ENCODE assay signal across 1 cellular context in the genomic region with DNA sequence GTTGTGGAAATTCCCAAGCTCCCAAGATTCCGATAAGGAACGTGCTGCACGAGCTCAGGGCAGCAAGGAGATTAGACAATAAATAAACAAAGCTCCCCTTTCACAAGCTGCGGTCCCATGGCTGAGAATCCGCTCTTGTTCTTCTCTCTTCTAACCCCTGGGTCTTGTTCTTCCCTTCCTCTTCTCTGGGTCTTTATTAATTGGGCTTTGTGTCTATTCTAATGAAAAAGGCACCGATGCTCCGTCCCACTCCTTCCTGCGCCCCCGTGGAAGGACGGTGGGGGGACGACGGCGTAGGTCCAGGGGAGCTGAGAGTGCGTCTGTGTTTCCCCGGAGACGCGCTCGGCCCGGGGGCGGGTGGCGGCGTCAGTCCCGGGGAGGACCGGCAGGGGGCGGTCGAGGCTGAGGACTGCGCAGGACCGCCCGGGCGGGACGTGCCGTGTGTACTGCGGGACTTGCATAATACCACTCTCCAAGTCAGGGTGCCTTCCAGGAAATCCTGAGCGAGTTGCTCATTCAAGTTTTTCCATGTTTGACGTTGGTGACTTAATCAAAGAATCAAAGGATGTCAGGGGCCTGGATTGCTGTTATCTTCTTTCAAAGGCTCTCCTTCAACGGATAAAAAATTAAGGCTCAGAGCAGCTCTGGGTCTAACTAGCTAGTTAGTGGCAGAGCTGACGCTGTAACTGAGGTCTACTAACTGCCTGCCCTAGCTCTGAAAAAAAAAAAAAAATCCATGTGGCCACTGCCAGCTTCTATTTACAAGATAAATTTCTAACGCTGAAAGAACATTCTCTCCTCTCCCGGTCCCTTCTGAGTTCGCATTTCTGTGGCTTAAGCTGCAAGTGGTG.
A peak's percentile ranks its signal among the peaks of the same experiment; 100 is the strongest.
TF ChIP-seq lines count a peak whose summit lies in the region.

No MANE protein-coding gene starts in this region.

TF ChIP-seq in K562, 482 proteins besides CTCF, POLR2A, EP300 and RAD21 (continued from another document and continues in another):
- TF ChIP-seq, protein P1, sequence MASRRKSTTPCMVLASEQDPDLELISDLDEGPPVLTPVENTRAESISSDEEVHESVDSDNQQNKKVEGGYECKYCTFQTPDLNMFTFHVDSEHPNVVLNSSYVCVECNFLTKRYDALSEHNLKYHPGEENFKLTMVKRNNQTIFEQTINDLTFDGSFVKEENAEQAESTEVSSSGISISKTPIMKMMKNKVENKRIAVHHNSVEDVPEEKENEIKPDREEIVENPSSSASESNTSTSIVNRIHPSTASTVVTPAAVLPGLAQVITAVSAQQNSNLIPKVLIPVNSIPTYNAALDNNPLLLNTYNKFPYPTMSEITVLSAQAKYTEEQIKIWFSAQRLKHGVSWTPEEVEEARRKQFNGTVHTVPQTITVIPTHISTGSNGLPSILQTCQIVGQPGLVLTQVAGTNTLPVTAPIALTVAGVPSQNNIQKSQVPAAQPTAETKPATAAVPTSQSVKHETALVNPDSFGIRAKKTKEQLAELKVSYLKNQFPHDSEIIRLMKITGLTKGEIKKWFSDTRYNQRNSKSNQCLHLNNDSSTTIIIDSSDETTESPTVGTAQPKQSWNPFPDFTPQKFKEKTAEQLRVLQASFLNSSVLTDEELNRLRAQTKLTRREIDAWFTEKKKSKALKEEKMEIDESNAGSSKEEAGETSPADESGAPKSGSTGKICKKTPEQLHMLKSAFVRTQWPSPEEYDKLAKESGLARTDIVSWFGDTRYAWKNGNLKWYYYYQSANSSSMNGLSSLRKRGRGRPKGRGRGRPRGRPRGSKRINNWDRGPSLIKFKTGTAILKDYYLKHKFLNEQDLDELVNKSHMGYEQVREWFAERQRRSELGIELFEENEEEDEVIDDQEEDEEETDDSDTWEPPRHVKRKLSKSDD (conservative IDR thresholded peaks at IDR 0.05; ENCODE audit: low read length), result no peak
- TF ChIP-seq, protein P2, sequence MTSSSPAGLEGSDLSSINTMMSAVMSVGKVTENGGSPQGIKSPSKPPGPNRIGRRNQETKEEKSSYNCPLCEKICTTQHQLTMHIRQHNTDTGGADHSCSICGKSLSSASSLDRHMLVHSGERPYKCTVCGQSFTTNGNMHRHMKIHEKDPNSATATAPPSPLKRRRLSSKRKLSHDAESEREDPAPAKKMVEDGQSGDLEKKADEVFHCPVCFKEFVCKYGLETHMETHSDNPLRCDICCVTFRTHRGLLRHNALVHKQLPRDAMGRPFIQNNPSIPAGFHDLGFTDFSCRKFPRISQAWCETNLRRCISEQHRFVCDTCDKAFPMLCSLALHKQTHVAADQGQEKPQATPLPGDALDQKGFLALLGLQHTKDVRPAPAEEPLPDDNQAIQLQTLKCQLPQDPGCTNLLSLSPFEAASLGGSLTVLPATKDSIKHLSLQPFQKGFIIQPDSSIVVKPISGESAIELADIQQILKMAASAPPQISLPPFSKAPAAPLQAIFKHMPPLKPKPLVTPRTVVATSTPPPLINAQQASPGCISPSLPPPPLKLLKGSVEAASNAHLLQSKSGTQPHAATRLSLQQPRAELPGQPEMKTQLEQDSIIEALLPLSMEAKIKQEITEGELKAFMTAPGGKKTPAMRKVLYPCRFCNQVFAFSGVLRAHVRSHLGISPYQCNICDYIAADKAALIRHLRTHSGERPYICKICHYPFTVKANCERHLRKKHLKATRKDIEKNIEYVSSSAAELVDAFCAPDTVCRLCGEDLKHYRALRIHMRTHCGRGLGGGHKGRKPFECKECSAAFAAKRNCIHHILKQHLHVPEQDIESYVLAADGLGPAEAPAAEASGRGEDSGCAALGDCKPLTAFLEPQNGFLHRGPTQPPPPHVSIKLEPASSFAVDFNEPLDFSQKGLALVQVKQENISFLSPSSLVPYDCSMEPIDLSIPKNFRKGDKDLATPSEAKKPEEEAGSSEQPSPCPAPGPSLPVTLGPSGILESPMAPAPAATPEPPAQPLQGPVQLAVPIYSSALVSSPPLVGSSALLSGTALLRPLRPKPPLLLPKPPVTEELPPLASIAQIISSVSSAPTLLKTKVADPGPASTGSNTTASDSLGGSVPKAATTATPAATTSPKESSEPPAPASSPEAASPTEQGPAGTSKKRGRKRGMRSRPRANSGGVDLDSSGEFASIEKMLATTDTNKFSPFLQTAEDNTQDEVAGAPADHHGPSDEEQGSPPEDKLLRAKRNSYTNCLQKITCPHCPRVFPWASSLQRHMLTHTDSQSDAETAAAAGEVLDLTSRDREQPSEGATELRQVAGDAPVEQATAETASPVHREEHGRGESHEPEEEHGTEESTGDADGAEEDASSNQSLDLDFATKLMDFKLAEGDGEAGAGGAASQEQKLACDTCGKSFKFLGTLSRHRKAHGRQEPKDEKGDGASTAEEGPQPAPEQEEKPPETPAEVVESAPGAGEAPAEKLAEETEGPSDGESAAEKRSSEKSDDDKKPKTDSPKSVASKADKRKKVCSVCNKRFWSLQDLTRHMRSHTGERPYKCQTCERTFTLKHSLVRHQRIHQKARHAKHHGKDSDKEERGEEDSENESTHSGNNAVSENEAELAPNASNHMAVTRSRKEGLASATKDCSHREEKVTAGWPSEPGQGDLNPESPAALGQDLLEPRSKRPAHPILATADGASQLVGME (CRISPR knock-in tag; IDR thresholded peaks at IDR 0.05), result no peak
- TF ChIP-seq HNRNPH1 (optimal IDR thresholded peaks at IDR 0.05; ENCODE audit: low read depth, low read length), result no peak
- TF ChIP-seq, protein P3, sequence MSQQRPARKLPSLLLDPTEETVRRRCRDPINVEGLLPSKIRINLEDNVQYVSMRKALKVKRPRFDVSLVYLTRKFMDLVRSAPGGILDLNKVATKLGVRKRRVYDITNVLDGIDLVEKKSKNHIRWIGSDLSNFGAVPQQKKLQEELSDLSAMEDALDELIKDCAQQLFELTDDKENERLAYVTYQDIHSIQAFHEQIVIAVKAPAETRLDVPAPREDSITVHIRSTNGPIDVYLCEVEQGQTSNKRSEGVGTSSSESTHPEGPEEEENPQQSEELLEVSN (IDR thresholded peaks at IDR 0.05; ENCODE audit: borderline replicate concordance in 1 of 2, extremely low read depth in 1 of 2, insufficient read depth in 1 of 2, insufficient read length in 1 of 2, low read depth in 1 of 2, low read length in 1 of 2, poor library complexity in 1 of 2, severe bottlenecking in 1 of 2), result peak in 1 of 2 experiments; percentile 21
- TF ChIP-seq, protein P4, sequence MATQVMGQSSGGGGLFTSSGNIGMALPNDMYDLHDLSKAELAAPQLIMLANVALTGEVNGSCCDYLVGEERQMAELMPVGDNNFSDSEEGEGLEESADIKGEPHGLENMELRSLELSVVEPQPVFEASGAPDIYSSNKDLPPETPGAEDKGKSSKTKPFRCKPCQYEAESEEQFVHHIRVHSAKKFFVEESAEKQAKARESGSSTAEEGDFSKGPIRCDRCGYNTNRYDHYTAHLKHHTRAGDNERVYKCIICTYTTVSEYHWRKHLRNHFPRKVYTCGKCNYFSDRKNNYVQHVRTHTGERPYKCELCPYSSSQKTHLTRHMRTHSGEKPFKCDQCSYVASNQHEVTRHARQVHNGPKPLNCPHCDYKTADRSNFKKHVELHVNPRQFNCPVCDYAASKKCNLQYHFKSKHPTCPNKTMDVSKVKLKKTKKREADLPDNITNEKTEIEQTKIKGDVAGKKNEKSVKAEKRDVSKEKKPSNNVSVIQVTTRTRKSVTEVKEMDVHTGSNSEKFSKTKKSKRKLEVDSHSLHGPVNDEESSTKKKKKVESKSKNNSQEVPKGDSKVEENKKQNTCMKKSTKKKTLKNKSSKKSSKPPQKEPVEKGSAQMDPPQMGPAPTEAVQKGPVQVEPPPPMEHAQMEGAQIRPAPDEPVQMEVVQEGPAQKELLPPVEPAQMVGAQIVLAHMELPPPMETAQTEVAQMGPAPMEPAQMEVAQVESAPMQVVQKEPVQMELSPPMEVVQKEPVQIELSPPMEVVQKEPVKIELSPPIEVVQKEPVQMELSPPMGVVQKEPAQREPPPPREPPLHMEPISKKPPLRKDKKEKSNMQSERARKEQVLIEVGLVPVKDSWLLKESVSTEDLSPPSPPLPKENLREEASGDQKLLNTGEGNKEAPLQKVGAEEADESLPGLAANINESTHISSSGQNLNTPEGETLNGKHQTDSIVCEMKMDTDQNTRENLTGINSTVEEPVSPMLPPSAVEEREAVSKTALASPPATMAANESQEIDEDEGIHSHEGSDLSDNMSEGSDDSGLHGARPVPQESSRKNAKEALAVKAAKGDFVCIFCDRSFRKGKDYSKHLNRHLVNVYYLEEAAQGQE (CRISPR knock-in tag; IDR thresholded peaks at IDR 0.05; ENCODE audit: low read depth), result no peak
- no peak for TF ChIP-seq ILK (tag; IDR thresholded peaks at IDR 0.05; ENCODE audit: borderline replicate concordance, low read depth)
- peak; percentile 35 for TF ChIP-seq TCF3 (CRISPR knock-in tag; IDR thresholded peaks at IDR 0.05)
- TF ChIP-seq ZNF324 (CRISPR knock-in tag; IDR thresholded peaks at IDR 0.05), result no peak
- TF ChIP-seq OTX1 (CRISPR knock-in tag; IDR thresholded peaks at IDR 0.05), result no peak
- no peak for TF ChIP-seq HDAC1 (IDR thresholded peaks at IDR 0.05)
- no peak for TF ChIP-seq TRIM24 (IDR thresholded peaks at IDR 0.05)
- no peak for TF ChIP-seq PHF20 (IDR thresholded peaks at IDR 0.05; ENCODE audit: partially characterized antibody)
- peak; percentile 95 for TF ChIP-seq RB1 (IDR thresholded peaks at IDR 0.05; ENCODE audit: low read depth)
- TF ChIP-seq TAF9B (IDR thresholded peaks at IDR 0.05; ENCODE audit: partially characterized antibody), result no peak
- TF ChIP-seq, protein P5, sequence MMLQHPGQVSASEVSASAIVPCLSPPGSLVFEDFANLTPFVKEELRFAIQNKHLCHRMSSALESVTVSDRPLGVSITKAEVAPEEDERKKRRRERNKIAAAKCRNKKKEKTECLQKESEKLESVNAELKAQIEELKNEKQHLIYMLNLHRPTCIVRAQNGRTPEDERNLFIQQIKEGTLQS (IDR thresholded peaks at IDR 0.05), result peak; percentile 46; the same call in 1 of the 2 replicates
- TF ChIP-seq, protein P5 (CRISPR knock-in tag; conservative IDR thresholded peaks at IDR 0.05), result no peak
- TF ChIP-seq COPS2 (conservative IDR thresholded peaks at IDR 0.05), result no peak
- peak; percentile 42; the same call in 1 of the 2 replicates for TF ChIP-seq EHMT2 (IDR thresholded peaks at IDR 0.05)
- no peak for TF ChIP-seq ZZZ3 (IDR thresholded peaks at IDR 0.05)
- TF ChIP-seq, protein P6, sequence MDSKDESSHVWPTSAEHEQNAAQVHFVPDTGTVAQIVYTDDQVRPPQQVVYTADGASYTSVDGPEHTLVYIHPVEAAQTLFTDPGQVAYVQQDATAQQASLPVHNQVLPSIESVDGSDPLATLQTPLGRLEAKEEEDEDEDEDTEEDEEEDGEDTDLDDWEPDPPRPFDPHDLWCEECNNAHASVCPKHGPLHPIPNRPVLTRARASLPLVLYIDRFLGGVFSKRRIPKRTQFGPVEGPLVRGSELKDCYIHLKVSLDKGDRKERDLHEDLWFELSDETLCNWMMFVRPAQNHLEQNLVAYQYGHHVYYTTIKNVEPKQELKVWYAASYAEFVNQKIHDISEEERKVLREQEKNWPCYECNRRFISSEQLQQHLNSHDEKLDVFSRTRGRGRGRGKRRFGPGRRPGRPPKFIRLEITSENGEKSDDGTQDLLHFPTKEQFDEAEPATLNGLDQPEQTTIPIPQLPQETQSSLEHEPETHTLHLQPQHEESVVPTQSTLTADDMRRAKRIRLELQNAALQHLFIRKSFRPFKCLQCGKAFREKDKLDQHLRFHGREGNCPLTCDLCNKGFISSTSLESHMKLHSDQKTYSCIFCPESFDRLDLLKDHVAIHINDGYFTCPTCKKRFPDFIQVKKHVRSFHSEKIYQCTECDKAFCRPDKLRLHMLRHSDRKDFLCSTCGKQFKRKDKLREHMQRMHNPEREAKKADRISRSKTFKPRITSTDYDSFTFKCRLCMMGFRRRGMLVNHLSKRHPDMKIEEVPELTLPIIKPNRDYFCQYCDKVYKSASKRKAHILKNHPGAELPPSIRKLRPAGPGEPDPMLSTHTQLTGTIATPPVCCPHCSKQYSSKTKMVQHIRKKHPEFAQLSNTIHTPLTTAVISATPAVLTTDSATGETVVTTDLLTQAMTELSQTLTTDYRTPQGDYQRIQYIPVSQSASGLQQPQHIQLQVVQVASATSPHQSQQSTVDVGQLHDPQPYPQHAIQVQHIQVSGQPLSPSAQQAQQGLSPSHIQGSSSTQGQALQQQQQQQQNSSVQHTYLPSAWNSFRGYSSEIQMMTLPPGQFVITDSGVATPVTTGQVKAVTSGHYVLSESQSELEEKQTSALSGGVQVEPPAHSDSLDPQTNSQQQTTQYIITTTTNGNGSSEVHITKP (IDR thresholded peaks at IDR 0.05; ENCODE audit: partially characterized antibody), result no peak
- TF ChIP-seq, protein P7, sequence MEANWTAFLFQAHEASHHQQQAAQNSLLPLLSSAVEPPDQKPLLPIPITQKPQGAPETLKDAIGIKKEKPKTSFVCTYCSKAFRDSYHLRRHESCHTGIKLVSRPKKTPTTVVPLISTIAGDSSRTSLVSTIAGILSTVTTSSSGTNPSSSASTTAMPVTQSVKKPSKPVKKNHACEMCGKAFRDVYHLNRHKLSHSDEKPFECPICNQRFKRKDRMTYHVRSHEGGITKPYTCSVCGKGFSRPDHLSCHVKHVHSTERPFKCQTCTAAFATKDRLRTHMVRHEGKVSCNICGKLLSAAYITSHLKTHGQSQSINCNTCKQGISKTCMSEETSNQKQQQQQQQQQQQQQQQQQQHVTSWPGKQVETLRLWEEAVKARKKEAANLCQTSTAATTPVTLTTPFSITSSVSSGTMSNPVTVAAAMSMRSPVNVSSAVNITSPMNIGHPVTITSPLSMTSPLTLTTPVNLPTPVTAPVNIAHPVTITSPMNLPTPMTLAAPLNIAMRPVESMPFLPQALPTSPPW (CRISPR knock-in tag; IDR thresholded peaks at IDR 0.05), result no peak; the same call in 1 of the 2 replicates
- 0 out of 2 replicates have a peak, but pooled peaks have one; percentile 46 for TF ChIP-seq MECOM (CRISPR knock-in tag; IDR thresholded peaks at IDR 0.05)
- TF ChIP-seq, protein P8, sequence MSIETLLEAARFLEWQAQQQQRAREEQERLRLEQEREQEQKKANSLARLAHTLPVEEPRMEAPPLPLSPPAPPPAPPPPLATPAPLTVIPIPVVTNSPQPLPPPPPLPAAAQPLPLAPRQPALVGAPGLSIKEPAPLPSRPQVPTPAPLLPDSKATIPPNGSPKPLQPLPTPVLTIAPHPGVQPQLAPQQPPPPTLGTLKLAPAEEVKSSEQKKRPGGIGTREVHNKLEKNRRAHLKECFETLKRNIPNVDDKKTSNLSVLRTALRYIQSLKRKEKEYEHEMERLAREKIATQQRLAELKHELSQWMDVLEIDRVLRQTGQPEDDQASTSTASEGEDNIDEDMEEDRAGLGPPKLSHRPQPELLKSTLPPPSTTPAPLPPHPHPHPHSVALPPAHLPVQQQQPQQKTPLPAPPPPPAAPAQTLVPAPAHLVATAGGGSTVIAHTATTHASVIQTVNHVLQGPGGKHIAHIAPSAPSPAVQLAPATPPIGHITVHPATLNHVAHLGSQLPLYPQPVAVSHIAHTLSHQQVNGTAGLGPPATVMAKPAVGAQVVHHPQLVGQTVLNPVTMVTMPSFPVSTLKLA (conservative IDR thresholded peaks at IDR 0.05), result peak; percentile 48 to 60; a peak in 2 of 4 replicates
- no peak for TF ChIP-seq ZNF586 (CRISPR knock-in tag; conservative IDR thresholded peaks at IDR 0.05)
- no peak for TF ChIP-seq NR4A1 (CRISPR knock-in tag; IDR thresholded peaks at IDR 0.05)
- TF ChIP-seq NR4A1 (tag; IDR thresholded peaks at IDR 0.05), result no peak
- no peak for TF ChIP-seq KAT2B (IDR thresholded peaks at IDR 0.05; ENCODE audit: low read depth, low read length)
- TF ChIP-seq STAT5B (CRISPR knock-in tag; IDR thresholded peaks at IDR 0.05), result no peak
